30 cellular contexts compared by ENCODE assay signal in the genomic region with DNA sequence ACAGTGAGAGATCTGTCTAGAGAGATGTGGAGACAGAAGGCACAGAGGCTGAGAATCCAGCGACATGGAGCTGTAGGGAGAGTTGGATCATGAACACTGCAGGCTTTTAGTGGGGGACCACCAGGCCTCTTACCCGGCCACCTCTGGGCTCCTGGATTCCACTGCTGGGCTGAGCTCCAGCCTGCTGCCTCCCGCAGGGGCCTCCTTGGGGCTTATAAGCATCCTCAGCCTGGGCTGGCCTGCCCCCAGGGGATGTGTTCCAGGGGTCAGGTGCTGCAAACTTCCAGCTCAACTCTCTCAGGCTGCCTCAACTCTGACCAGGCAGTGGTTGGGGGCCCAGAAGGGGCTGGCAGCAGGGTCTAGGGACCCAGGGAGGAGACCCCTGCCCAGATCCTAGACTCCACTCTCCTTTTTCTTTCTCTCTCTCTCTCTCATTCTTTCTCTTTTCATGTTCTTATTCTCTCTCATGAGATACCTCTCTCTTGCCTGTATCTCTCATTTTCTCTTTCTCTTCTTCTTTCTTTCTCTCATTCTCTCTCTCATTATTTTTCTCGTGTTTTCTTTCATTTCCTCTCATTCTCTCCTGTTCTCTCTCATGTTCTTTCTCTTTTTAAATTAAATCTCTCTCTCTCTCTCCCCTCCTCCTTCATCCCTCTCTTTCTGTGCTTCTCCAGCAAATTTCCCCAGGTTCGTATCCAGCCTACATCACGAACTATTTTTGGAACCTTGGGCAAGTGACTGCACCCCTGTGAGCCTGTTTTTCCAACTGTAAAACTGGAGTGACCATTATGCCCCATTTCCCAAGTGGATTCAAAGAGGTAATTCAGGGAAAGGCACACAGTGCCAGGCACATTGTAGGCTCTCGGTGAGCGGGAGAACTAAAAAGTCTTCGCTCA. TPM values are rescaled to one million over a fixed set of nuclear protein-coding genes. Genes with fewer than 3 reads are reported as not detected.
"Had no signal": no experiment of that assay in that cellular context is flagged by ENCODE, and none has a peak within 500 bp of the region (broad histone marks: within the 10 kb centered on the region; RNA-seq: fewer than 3 reads in every experiment).

A gene with protein sequence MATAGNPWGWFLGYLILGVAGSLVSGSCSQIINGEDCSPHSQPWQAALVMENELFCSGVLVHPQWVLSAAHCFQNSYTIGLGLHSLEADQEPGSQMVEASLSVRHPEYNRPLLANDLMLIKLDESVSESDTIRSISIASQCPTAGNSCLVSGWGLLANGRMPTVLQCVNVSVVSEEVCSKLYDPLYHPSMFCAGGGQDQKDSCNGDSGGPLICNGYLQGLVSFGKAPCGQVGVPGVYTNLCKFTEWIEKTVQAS (minus strand): TSS at position 190 of the 896 bp plus-strand sequence. CDS start 657 bp downstream, outside the sequence.

- H3K9me3 ChIP-seq: SJSA1 had no signal

- H3K9me3 Mint-ChIP-seq: activated B cell treated with CpG ODN at 0.5 μM for 24 hours; activated CD4-positive, alpha-beta T cell treated with anti-CD3 and anti-CD28 coated beads, Interleukin-2, amount 10 ng/mL, durations not matched to agents 24 days and 14 days; activated naive CD4-positive, alpha-beta T cell treated with anti-CD3 and anti-CD28 coated beads, Interleukin-2, amount 10 ng/mL, durations not matched to agents 7 days and 5 days; activated naive CD8-positive, alpha-beta T cell treated with anti-CD3 and anti-CD28 coated beads for 36 hours; activated T-helper 17 cell treated with anti-CD3 and anti-CD28 coated beads, Interleukin-2, amount 50 U/mL, for 72 hours had no signal

- DNase-seq: activated B cell treated with CpG ODN at 0.5 μM for 24 hours; activated CD4-positive, alpha-beta T cell treated with anti-CD3 and anti-CD28 coated beads for 1 hour; activated CD4-positive, alpha-beta T cell treated with anti-CD3 and anti-CD28 coated beads, Interleukin-2, amount 10 ng/mL, durations not matched to agents 24 days and 14 days; activated CD4-positive, alpha-beta T cell treated with anti-CD3 and anti-CD28 coated beads, Interleukin-2, amount 50 U/mL, for 48 hours; activated gamma-delta T cell treated with Interleukin-2 at 50 U/mL for 16 hours; activated naive CD4-positive, alpha-beta T cell treated with anti-CD3 and anti-CD28 coated beads, Interleukin-2, amount 10 ng/mL, durations not matched to agents 7 days and 5 days; activated naive CD8-positive, alpha-beta T cell treated with anti-CD3 and anti-CD28 coated beads for 36 hours; activated T-cell treated with anti-CD3 and anti-CD28 coated beads for 4 hours; activated T-cell treated with anti-CD3 and anti-CD28 coated beads, Interleukin-2, amount 50 U/mL, for 48 hours; brain microvascular endothelial cell; NCI-H1092; NCI-H1417 treated with DMSO at 0.1 percent for 48 hours; NCI-H1694 treated with DMSO at 0.1 percent for 48 hours; NCI-H2029 treated with DMSO at 0.1 percent for 48 hours; NCI-H510A treated with DMSO at 0.1 percent for 48 hours; NCI-H69; NK-92 treated with Interleukin-12 subunit alpha and Interleukin-12 subunit beta, amount 100 ng/mL, for 24 hours; OCI-M1; SHP77; T-helper 17 cell; T-helper 9 cell had no signal

- H3K4me1 Mint-ChIP-seq: activated T-helper 17 cell treated with anti-CD3 and anti-CD28 coated beads, Interleukin-2, amount 50 U/mL, for 72 hours had no signal

- H3K4me1 ChIP-seq: SJSA1 had no signal

- H3K4me3 Mint-ChIP-seq: activated naive CD4-positive, alpha-beta T cell treated with anti-CD3 and anti-CD28 coated beads, Interleukin-2, amount 10 ng/mL, durations not matched to agents 7 days and 5 days; activated naive CD8-positive, alpha-beta T cell treated with anti-CD3 and anti-CD28 coated beads for 36 hours; activated T-helper 17 cell treated with anti-CD3 and anti-CD28 coated beads, Interleukin-2, amount 50 U/mL, for 72 hours; T-helper 17 cell had no signal

- H3K27ac Mint-ChIP-seq: activated B cell treated with CpG ODN at 0.5 μM for 24 hours; activated CD4-positive, alpha-beta T cell treated with anti-CD3 and anti-CD28 coated beads, Interleukin-2, amount 10 ng/mL, durations not matched to agents 24 days and 14 days; activated naive CD4-positive, alpha-beta T cell treated with anti-CD3 and anti-CD28 coated beads, Interleukin-2, amount 10 ng/mL, durations not matched to agents 7 days and 5 days; activated naive CD8-positive, alpha-beta T cell treated with anti-CD3 and anti-CD28 coated beads for 36 hours; activated T-helper 17 cell treated with anti-CD3 and anti-CD28 coated beads, Interleukin-2, amount 50 U/mL, for 72 hours; T-helper 17 cell had no signal

- H3K36me3 Mint-ChIP-seq: activated naive CD4-positive, alpha-beta T cell treated with anti-CD3 and anti-CD28 coated beads, Interleukin-2, amount 10 ng/mL, durations not matched to agents 7 days and 5 days; activated naive CD8-positive, alpha-beta T cell treated with anti-CD3 and anti-CD28 coated beads for 36 hours had no signal

- H3K4me3 ChIP-seq: cardiac muscle cell, SJSA1 had no signal

- H3K36me3 ChIP-seq: brain microvascular endothelial cell, cardiac muscle cell, SJSA1 had no signal

- ATAC-seq: activated T-helper 17 cell treated with anti-CD3 and anti-CD28 coated beads, Interleukin-2, amount 50 U/mL, for 72 hours; Panc1; T-helper 17 cell had no signal

- H3K27ac ChIP-seq: brain microvascular endothelial cell, cardiac muscle cell, RWPE1, SJSA1 had no signal

RNA-seq across cellular contexts. Expression of the gene that starts here (rescaled TPM):
- total RNA-seq: activated CD4-positive, alpha-beta T cell treated with anti-CD3 and anti-CD28 coated beads, Interleukin-2, amount 10 ng/mL, durations not matched to agents 24 days and 14 days; activated CD8-positive, alpha-beta memory T cell treated with anti-CD3 and anti-CD28 coated beads for 36 hours; activated naive CD8-positive, alpha-beta T cell treated with anti-CD3 and anti-CD28 coated beads for 36 hours; activated T-helper 17 cell treated with anti-CD3 and anti-CD28 coated beads, Interleukin-2, amount 50 U/mL, for 72 hours; cardiac muscle cell; LHCN-M2; M059J; SJSA1; T-helper 17 cell had no signal
- polyA plus RNA-seq: adipose tissue, cardiac muscle cell had no signal
